In the genomic region with DNA sequence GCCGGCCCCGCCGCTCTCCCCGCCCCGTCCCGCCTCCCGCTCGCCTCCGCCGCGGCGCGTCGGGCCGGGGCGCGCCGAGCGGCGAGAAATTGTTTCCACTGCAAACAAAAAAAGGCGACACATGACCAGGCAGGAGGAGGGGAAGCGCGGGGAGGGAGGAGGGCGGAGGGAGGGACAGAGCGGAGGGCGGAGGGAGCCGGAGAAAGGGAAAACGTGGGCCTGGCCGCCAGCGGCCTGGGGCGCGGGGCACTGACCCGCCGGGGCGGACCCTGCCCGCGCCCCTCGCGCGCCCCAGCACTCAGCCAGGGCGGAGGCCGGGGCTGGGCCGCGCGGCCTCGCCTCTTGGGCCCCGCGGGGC, we compare ENCODE assay signal across 8 cellular contexts. TPM values are rescaled to one million over a fixed set of nuclear protein-coding genes. Genes with fewer than 3 reads are reported as not detected.
DNase-seq lines count a peak whose midpoint lies in the region; ATAC-seq and TF ChIP-seq lines count a peak whose summit lies in the region.

Gene FOXN3, minus strand, starts transcription at position 123 of the 358 bp plus-strand sequence. CDS start 4,757 bp downstream, outside the sequence.

- peak within 1 kb of the TSS; percentile 95 for H4K8ac ChIP-seq in mesenchymal stem cell (ENCODE audit: low read length)

- peak within 1 kb of the TSS; percentile 98 for H2BK15ac ChIP-seq in mesenchymal stem cell (ENCODE audit: low read depth, poor library complexity, severe bottlenecking)

- H3K36me3 ChIP-seq in mesenchymal stem cell (ENCODE audit: control insufficient read depth in 1 of 2, insufficient read depth in 2 of 2, low read depth in 1 of 2, low read length in 2 of 2): peaks cover 4 to 7% of the 10 kb centered on the region in 2 experiments

- peaks cover 27% of the 10 kb centered on the region for H3K36me3 Mint-ChIP-seq in CD4-positive, alpha-beta T cell (ENCODE audit: low read depth)
- peaks cover 49% of the 10 kb centered on the region for H3K36me3 Mint-ChIP-seq in effector memory CD8-positive, alpha-beta T cell (ENCODE audit: insufficient read depth)

- peak within 1 kb of the TSS; percentile 66 to 99 for H2BK12ac ChIP-seq in mesenchymal stem cell (ENCODE audit: low read length in 2 of 2)

- peak within 1 kb of the TSS; percentile 97 for H3K9ac ChIP-seq in mesenchymal stem cell (ENCODE audit: low read length)

- no peaks in the 10 kb centered on the region for H3K9me3 Mint-ChIP-seq in CD4-positive, alpha-beta T cell
- no peaks in the 10 kb centered on the region for H3K9me3 Mint-ChIP-seq in effector memory CD8-positive, alpha-beta T cell

- peak within 1 kb of the TSS; percentile 66 for H2BK5ac ChIP-seq in mesenchymal stem cell (ENCODE audit: low read depth, low read length, poor library complexity, severe bottlenecking)

- H3K9me3 ChIP-seq in CD4-positive, alpha-beta T cell (ENCODE audit: control insufficient read depth, low read length): no peaks in the 10 kb centered on the region
- H3K9me3 ChIP-seq in mesenchymal stem cell (ENCODE audit: control insufficient read depth, low read length): no peaks in the 10 kb centered on the region

- intact Hi-C loops in CD4-positive, alpha-beta T cell (cut with DNase I, micrococcal nuclease): loop anchor here (1.0 to 10.0 kb wide), 8 partner anchors 52 to 592 kb away; partner anchors contain the start of genes TDP1 (in 2 of the 2) and TTC8 (in 1 of the 2)

- H2AK5ac ChIP-seq in mesenchymal stem cell (ENCODE audit: low read length, severe bottlenecking): peak within 1 kb of the TSS; percentile 93

- peaks cover 13% of the 10 kb centered on the region for H3K4me1 ChIP-seq in mesenchymal stem cell (ENCODE audit: control insufficient read depth, insufficient read depth, low read depth, low read length)

- H3K4ac ChIP-seq in mesenchymal stem cell (ENCODE audit: low read depth in 1 of 2, low read length in 2 of 2): peak within 1 kb of the TSS in 1 of 2 experiments; percentile 86

- peaks cover 64% of the 10 kb centered on the region for H3K4me1 Mint-ChIP-seq in CD4-positive, alpha-beta T cell (ENCODE audit: low read depth)
- peaks cover 35 to 61% of the 10 kb centered on the region in 2 donors for H3K4me1 Mint-ChIP-seq in effector memory CD8-positive, alpha-beta T cell (ENCODE audit: low read depth in 2 of 2)

- H3K27me3 Mint-ChIP-seq in CD4-positive, alpha-beta T cell: no peaks in the 10 kb centered on the region
- no peaks in the 10 kb centered on the region for H3K27me3 Mint-ChIP-seq in effector memory CD8-positive, alpha-beta T cell

- POLR2A ChIA-PET in CD4-positive, alpha-beta T cell (lab: Charles Lee): no interaction called here

- H2AFZ ChIP-seq in mesenchymal stem cell (ENCODE audit: low read depth, low read length): peak within 1 kb of the TSS; percentile 76

- peak within 1 kb of the TSS in 1 of 2 experiments; percentile 97 for H3K14ac ChIP-seq in mesenchymal stem cell (ENCODE audit: low read length in 2 of 2)

- H4K91ac ChIP-seq in mesenchymal stem cell (ENCODE audit: low read length): peak within 1 kb of the TSS; percentile 96

- DNase-seq in CD4-positive, alpha-beta T cell: peak; percentile 72 to 86 (median 82)
- DNase-seq in HPDE6-E6E7 (ENCODE audit: extremely low spot score): peak; percentile 78
- peak; percentile 84 for DNase-seq in NK-92 treated with Interleukin-12 subunit alpha and Interleukin-12 subunit beta, amount 100 ng/mL, for 24 hours (lab: John Stamatoyannopoulos, UW)
- peak; percentile 77 to 84 for DNase-seq in activated CD8-positive, alpha-beta memory T cell treated with anti-CD3 and anti-CD28 coated beads for 4 hours (ENCODE audit: low read depth in 2 of 2)
- DNase-seq in effector memory CD8-positive, alpha-beta T cell: peak; percentile 70 to 76 (median 76)
- DNase-seq in mesenchymal stem cell: peak; percentile 92
- DNase-seq in stimulated activated CD8-positive, alpha-beta memory T cell treated with anti-CD3 and anti-CD28 coated beads, Interleukin-12 subunit alpha, Interleukin-12 subunit beta, amount 100 ng/mL, for 24 hours (ENCODE audit: extremely low read depth): peak; percentile 69

- H3K18ac ChIP-seq in mesenchymal stem cell (ENCODE audit: low read depth in 1 of 2, low read length in 2 of 2): peak within 1 kb of the TSS; percentile 65 to 97

- peak within 1 kb of the TSS; percentile 62 for H3K27ac ChIP-seq in CD4-positive, alpha-beta T cell (ENCODE audit: low read depth, low read length)
- H3K27ac ChIP-seq in mesenchymal stem cell (ENCODE audit: low read length, poor library complexity, severe bottlenecking): peak within 1 kb of the TSS; percentile 72

- peaks cover 27% of the 10 kb centered on the region for H3K79me1 ChIP-seq in mesenchymal stem cell (replicated peaks; ENCODE audit: low read length, poor library complexity, severe bottlenecking)

- H3K27me3 ChIP-seq in CD4-positive, alpha-beta T cell (ENCODE audit: control insufficient read depth, insufficient read depth, low read length): no peaks in the 10 kb centered on the region
- H3K27me3 ChIP-seq in mesenchymal stem cell (ENCODE audit: control insufficient read depth in 1 of 2, insufficient read depth in 1 of 2, low read length in 2 of 2): no peaks in the 10 kb centered on the region

- peak within 1 kb of the TSS; percentile 96 for H3K4me2 ChIP-seq in mesenchymal stem cell (ENCODE audit: low read length, poor library complexity, severe bottlenecking)

- H3K4me3 Mint-ChIP-seq in CD4-positive, alpha-beta T cell: peak within 1 kb of the TSS; percentile 98
- peak within 1 kb of the TSS; percentile 96 to 99 for H3K4me3 Mint-ChIP-seq in effector memory CD8-positive, alpha-beta T cell

- H2BK120ac ChIP-seq in mesenchymal stem cell (ENCODE audit: low read depth, low read length): peak within 1 kb of the TSS; percentile 85

- peak within 1 kb of the TSS; percentile 90 to 91 for H3K4me3 ChIP-seq in mesenchymal stem cell (ENCODE audit: insufficient read depth in 1 of 2, low read depth in 1 of 2, low read length in 2 of 2)

- no peak for TF ChIP-seq CTCF in CD4-positive, alpha-beta T cell (IDR thresholded peaks at IDR 0.05)

- H3K23ac ChIP-seq in mesenchymal stem cell (ENCODE audit: low read length in 2 of 2): peak within 1 kb of the TSS in 1 of 2 experiments; percentile 69

- CTCF ChIA-PET in CD4-positive, alpha-beta T cell (lab: Charles Lee): no interaction called here

- peak; percentile 60 for ATAC-seq in CD4-positive, alpha-beta T cell (ENCODE audit: poor library complexity)
- ATAC-seq in GM19463 (IDR thresholded peaks at IDR 0.05; ENCODE audit: unreplicated experiment): peak; percentile 44
- peak; percentile 63 for ATAC-seq in effector memory CD8-positive, alpha-beta T cell (replicated peaks)

- peak within 1 kb of the TSS; percentile 96 for H3K27ac Mint-ChIP-seq in CD4-positive, alpha-beta T cell
- peak within 1 kb of the TSS; percentile 95 to 96 for H3K27ac Mint-ChIP-seq in effector memory CD8-positive, alpha-beta T cell

- under 1% methylated on average over 38 of the region's 48 CpGs for WGBS in mesenchymal stem cell

RNA-seq across cellular contexts. Expression of gene FOXN3, which starts in this region (rescaled TPM):
- 100 to 1,000 TPM; 124 to 127 TPM for total RNA-seq in CD4-positive, alpha-beta T cell
- 28.2 TPM for polyA plus RNA-seq in mesenchymal stem cell (2013, experiment 1 of 2)
- polyA plus RNA-seq in mesenchymal stem cell (2013, experiment 2 of 2): 27.4 TPM

Comparison
In these comparisons a context has a peak if more than half of its experiments do, and no peak if none do; other contexts are left out.
1. Peak in every context shown above with its lines: DNase-seq, ATAC-seq, H3K4me3 ChIP-seq and H3K27ac ChIP-seq.